Comparison of ENCODE assay signal across 16 cellular contexts in the genomic region with DNA sequence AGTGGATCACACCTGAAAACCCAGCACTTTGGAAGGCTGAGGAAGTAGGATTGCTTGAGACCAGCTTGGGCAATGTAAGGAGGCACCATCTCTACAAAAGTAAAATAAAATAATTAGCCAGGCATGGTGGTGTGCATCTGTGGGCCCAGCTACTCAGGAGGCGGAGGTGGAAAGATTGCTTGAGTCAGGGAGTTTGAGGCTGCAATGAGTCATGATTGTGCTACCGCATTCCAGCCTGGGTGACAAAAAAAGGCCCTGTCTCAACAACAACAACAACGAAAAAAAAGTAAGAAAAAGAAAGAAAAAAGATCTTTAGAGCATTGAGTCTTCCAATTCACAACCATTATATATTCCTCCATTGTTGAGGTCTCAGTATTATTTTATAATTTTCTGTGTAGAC.
DNase-seq lines count a peak whose midpoint lies in the region; ATAC-seq and TF ChIP-seq lines count a peak whose summit lies in the region.
"Had no signal": no experiment of that assay in that cellular context is flagged by ENCODE, and none has a peak within 500 bp of the region (broad histone marks: within the 10 kb centered on the region; RNA-seq: fewer than 3 reads in every experiment).

No MANE protein-coding gene starts in this region.

- no peak overlapping the region for H3K4me3 ChIP-seq in esophagus muscularis mucosa
- H3K4me3 ChIP-seq: cardiac muscle cell, heart left ventricle, thoracic aorta had no signal

- no peak for TF ChIP-seq EP300 in esophagus muscularis mucosa (IDR thresholded peaks at IDR 0.05)

- H3K4me1 Mint-ChIP-seq in activated naive CD8-positive, alpha-beta T cell treated with anti-CD3 and anti-CD28 coated beads, Interleukin-2, amount 50 U/mL, for 24 hours = no peaks in the 10 kb centered on the region
- H3K4me1 Mint-ChIP-seq: activated B cell treated with CpG ODN at 0.5 μM for 24 hours; naive thymus-derived CD8-positive, alpha-beta T cell had no signal

- H3K27ac ChIP-seq in foreskin keratinocyte (no peak overlapping the region), esophagus muscularis mucosa (replicated peaks in 1 of 4) (no peak overlapping the region)
- H3K27ac ChIP-seq: cardiac muscle cell, heart left ventricle, thoracic aorta had no signal

- peak; percentile 84 for DNase-seq in HS-27A (ENCODE audit: low read depth)
- DNase-seq in amniotic epithelial cell (ENCODE audit: low read depth) = peak; percentile 83
- peak; percentile 58 to 71 for DNase-seq in foreskin keratinocyte
- DNase-seq in esophagus muscularis mucosa (ENCODE audit: extremely low spot score) = no peak
- DNase-seq in COLO668 (lab: John Stamatoyannopoulos, UW; ENCODE audit: unreplicated experiment) = no peak
- no peak for DNase-seq in activated naive CD8-positive, alpha-beta T cell treated with anti-CD3 and anti-CD28 coated beads, Interleukin-2, amount 50 U/mL, for 24 hours
- DNase-seq in NCI-H1092 (lab: John Stamatoyannopoulos, UW) = no peak
- DNase-seq: activated B cell treated with CpG ODN at 0.5 μM for 24 hours; heart left ventricle; MV-4-11; naive thymus-derived CD8-positive, alpha-beta T cell; NCI-H2171; SW 1271 had no signal

- H3K36me3 Mint-ChIP-seq in activated naive CD8-positive, alpha-beta T cell treated with anti-CD3 and anti-CD28 coated beads, Interleukin-2, amount 50 U/mL, for 24 hours (ENCODE audit: low read depth) = peaks cover 2% of the 10 kb centered on the region
- H3K36me3 Mint-ChIP-seq: naive thymus-derived CD8-positive, alpha-beta T cell had no signal

- no peak for TF ChIP-seq POLR2A in esophagus muscularis mucosa (IDR thresholded peaks at IDR 0.05; ENCODE audit: low read depth)

- H3K27me3 Mint-ChIP-seq in activated naive CD8-positive, alpha-beta T cell treated with anti-CD3 and anti-CD28 coated beads, Interleukin-2, amount 50 U/mL, for 24 hours = no peaks in the 10 kb centered on the region

- WGBS in esophagus muscularis mucosa = 92% methylated on average over 3 of the region's 3 CpGs

- TF ChIP-seq CTCF in foreskin keratinocyte (conservative IDR thresholded peaks at IDR 0.05) (no peak), esophagus muscularis mucosa (IDR thresholded peaks at IDR 0.05) (no peak)

- H3K4me1 ChIP-seq in foreskin keratinocyte (peaks cover 14% of the 10 kb centered on the region), esophagus muscularis mucosa (no peaks in the 10 kb centered on the region)
- H3K4me1 ChIP-seq: heart left ventricle had no signal

- H3K9me3 ChIP-seq in esophagus muscularis mucosa = no peaks in the 10 kb centered on the region
- H3K9me3 ChIP-seq: thoracic aorta had no signal

- H3K27me3 ChIP-seq in foreskin keratinocyte (no peaks in the 10 kb centered on the region), esophagus muscularis mucosa (no peaks in the 10 kb centered on the region)
- H3K27me3 ChIP-seq: cardiac muscle cell, heart left ventricle had no signal

- H3K36me3 ChIP-seq in esophagus muscularis mucosa = no peaks in the 10 kb centered on the region
- H3K36me3 ChIP-seq: cardiac muscle cell, heart left ventricle, thoracic aorta had no signal

- H3K27ac Mint-ChIP-seq in activated naive CD8-positive, alpha-beta T cell treated with anti-CD3 and anti-CD28 coated beads, Interleukin-2, amount 50 U/mL, for 24 hours = no peak overlapping the region
- H3K27ac Mint-ChIP-seq: activated B cell treated with CpG ODN at 0.5 μM for 24 hours; naive thymus-derived CD8-positive, alpha-beta T cell had no signal

- intact Hi-C loops in esophagus muscularis mucosa (cut with DNase I) = no loop called here

- H3K4me3 Mint-ChIP-seq in activated naive CD8-positive, alpha-beta T cell treated with anti-CD3 and anti-CD28 coated beads, Interleukin-2, amount 50 U/mL, for 24 hours = no peak overlapping the region
- H3K4me3 Mint-ChIP-seq: activated B cell treated with CpG ODN at 0.5 μM for 24 hours; naive thymus-derived CD8-positive, alpha-beta T cell had no signal

- peaks cover 8% of the 10 kb centered on the region for H3K9me3 Mint-ChIP-seq in activated naive CD8-positive, alpha-beta T cell treated with anti-CD3 and anti-CD28 coated beads, Interleukin-2, amount 50 U/mL, for 24 hours

- peak; percentile 93 for ATAC-seq in foreskin keratinocyte
- no peak for ATAC-seq in activated naive CD8-positive, alpha-beta T cell treated with anti-CD3 and anti-CD28 coated beads, Interleukin-2, amount 50 U/mL, for 24 hours
- ATAC-seq: heart left ventricle; left lobe of liver; naive thymus-derived CD8-positive, alpha-beta T cell had no signal

Comparison
In these comparisons a context has a peak if more than half of its experiments do, and no peak if none do; other contexts are left out.
1. DNase-seq: peak in HS-27A (single experiment), amniotic epithelial cell (single experiment) and foreskin keratinocyte (2 of 2); none in esophagus muscularis mucosa (single experiment), COLO668 (single experiment), activated naive CD8-positive, alpha-beta T cell treated with anti-CD3 and anti-CD28 coated beads, Interleukin-2, amount 50 U/mL, for 24 hours (single experiment) and NCI-H1092 (single experiment).